8 cellular contexts compared by ENCODE assay signal in the genomic region with DNA sequence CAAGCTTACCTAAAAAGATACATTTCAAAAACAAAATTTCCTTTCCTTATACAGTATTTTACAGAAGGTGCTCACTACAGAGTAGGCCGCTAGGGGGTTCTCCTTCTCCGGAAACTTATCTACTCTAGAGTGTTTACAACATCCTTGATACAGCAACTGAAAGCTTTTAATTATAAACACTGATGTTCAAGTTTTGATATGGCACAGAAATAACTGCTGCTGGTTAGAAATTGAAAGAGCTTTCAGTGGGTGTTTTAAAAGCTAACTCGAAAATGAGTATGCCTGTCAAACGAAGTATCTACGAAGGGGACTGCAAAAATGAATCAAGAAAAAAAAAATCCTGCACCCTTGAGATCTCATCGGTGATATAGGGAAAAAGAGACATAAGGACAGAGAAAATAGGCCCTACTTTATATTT. TPM values are rescaled to one million over a fixed set of nuclear protein-coding genes. Genes with fewer than 3 reads are reported as not detected.
DNase-seq lines count a peak whose midpoint lies in the region; ATAC-seq, FAIRE-seq and TF ChIP-seq lines count a peak whose summit lies in the region.

No MANE protein-coding gene starts in this region.

- peak; percentile 52 for DNase-seq in activated gamma-delta T cell treated with Interleukin-2 at 50 U/mL for 16 hours
- DNase-seq in activated gamma-delta T cell (lab: John Stamatoyannopoulos, UW): no peak
- peak; percentile 42 for DNase-seq in SK-N-DZ (ENCODE audit: low spot score)
- peak; percentile 46 to 79 (median 58) for DNase-seq in K562 (ENCODE audit: extremely low read depth in 1 of 4, low spot score in 3 of 4)
- no peak for DNase-seq in cortex of kidney (lab: John Stamatoyannopoulos, UW)

- H3K27me3 ChIP-seq in KMS-11 (ENCODE audit: insufficient read depth, low read depth) (no peaks in the 10 kb centered on the region), K562 (ENCODE audit: control insufficient read depth in 2 of 2, insufficient read depth in 2 of 2, low read length in 2 of 2) (no peaks in the 10 kb centered on the region), skeletal muscle satellite cell (ENCODE audit: control insufficient read depth, insufficient read depth, low read length) (no peaks in the 10 kb centered on the region)

- TF ChIP-seq CTCF in KMS-11 (conservative IDR thresholded peaks at IDR 0.05; ENCODE audit: low read depth, low read length) (peak; percentile 94), K562 (IDR thresholded peaks at IDR 0.05 in 2 of 3, conservative IDR thresholded peaks at IDR 0.05 in 1 of 3; ENCODE audit: insufficient read depth in 2 of 3, low read depth in 1 of 3, low read length in 3 of 3) (peak; percentile 73 to 91 (median 83))

- TF ChIP-seq EP300 in K562 (IDR thresholded peaks at IDR 0.05; ENCODE audit: low read length): peak; percentile 41; the same call in 1 of the 2 replicates

- H3K27ac ChIP-seq in KMS-11: peak overlapping the region; percentile 45
- peak overlapping the region; percentile 94 for H3K27ac ChIP-seq in K562 (ENCODE audit: extremely low read depth, low read depth, low read length)

- POLR2A ChIA-PET in K562 (lab: Yijun Ruan, JAX): interaction anchor here (0.6 to 9.8 kb wide), 5 partner anchors 10 to 415 kb away, joined by 3 to 104 read pairs (median 23); a partner anchor contains a TSS

- H3K4me2 ChIP-seq in KMS-11: peak overlapping the region; percentile 53
- H3K4me2 ChIP-seq in K562 (ENCODE audit: insufficient read depth, low read length): peak overlapping the region; percentile 99
- H3K4me2 ChIP-seq in skeletal muscle satellite cell (ENCODE audit: low read length): peak overlapping the region; percentile 77

- peak overlapping the region; percentile 90 for H2AFZ ChIP-seq in KMS-11 (ENCODE audit: low read depth)
- peak overlapping the region; percentile 98 for H2AFZ ChIP-seq in K562 (ENCODE audit: low read depth, low read length)

- peak; percentile 35 for FAIRE-seq in K562 (lab: Jason Lieb, UNC)

- H3K9me3 ChIP-seq in K562 (replicated peaks; ENCODE audit: control insufficient read depth, insufficient read depth, low read depth, low read length): no peaks in the 10 kb centered on the region
- no peaks in the 10 kb centered on the region for H3K9me3 ChIP-seq in skeletal muscle satellite cell (replicated peaks; ENCODE audit: low read length)

- H3K4me3 ChIP-seq in KMS-11 (IDR thresholded peaks at IDR 0.05; ENCODE audit: insufficient read depth, low read depth, low read length) (peak overlapping the region; percentile 46), K562 (peak overlapping the region; percentile 92), iPS-11a (ENCODE audit: low read depth, low read length) (peak overlapping the region; percentile 92), skeletal muscle satellite cell (ENCODE audit: low read length) (peak overlapping the region; percentile 91)

- H3K36me3 ChIP-seq in KMS-11 (ENCODE audit: insufficient read depth) (no peaks in the 10 kb centered on the region), K562 (ENCODE audit: control insufficient read depth, insufficient read depth, low read length) (peaks cover 51% of the 10 kb centered on the region), skeletal muscle satellite cell (ENCODE audit: insufficient read depth, low read length) (peaks cover 13% of the 10 kb centered on the region)

- intact Hi-C loops in K562 (cut with micrococcal nuclease): loop anchor here (1.0 to 10.0 kb wide), 2 partner anchors 27 to 595 kb away; a partner anchor contains a TSS

- BruUV-seq in K562 (replicated peaks; lab: Mats Ljungman, UMichigan): no TSS peak

- no peak for TF ChIP-seq POLR2A in K562 (conservative IDR thresholded peaks at IDR 0.05)

- CTCF ChIA-PET in K562 (lab: Yijun Ruan, JAX; ENCODE audit: low intra/inter-chr PET ratio): interaction anchor here (1.2 to 2.3 kb wide), 2 partner anchors 27 to 115 kb away, joined by 3 to 17 read pairs; no protein-coding TSS in a partner anchor

- peak; percentile 51 for ATAC-seq in K562

- 0% methylated on average over 6 of the region's 6 CpGs for WGBS in K562 (ENCODE audit: insufficient coverage, low coverage, missing lambda C conversion rate)

- peaks cover 21% of the 10 kb centered on the region for H3K79me2 ChIP-seq in KMS-11 (ENCODE audit: insufficient read depth, low read depth)
- peaks cover 80% of the 10 kb centered on the region for H3K79me2 ChIP-seq in K562 (ENCODE audit: control insufficient read depth, insufficient read depth, low read length)

- peak; percentile 78 to 79 for TF ChIP-seq RAD21 in K562 (CRISPR knock-in tag; conservative IDR thresholded peaks at IDR 0.05 in 1 of 2, IDR thresholded peaks at IDR 0.05 in 1 of 2)

- H3K9ac ChIP-seq in KMS-11 (peak overlapping the region; percentile 75), K562 (ENCODE audit: insufficient read depth in 1 of 2, low read depth in 2 of 2, low read length in 2 of 2) (peak overlapping the region; percentile 96 to 98), skeletal muscle satellite cell (ENCODE audit: low read depth, low read length) (peak overlapping the region; percentile 97)

- no peaks in the 10 kb centered on the region for H3K9me1 ChIP-seq in K562 (ENCODE audit: control insufficient read depth, insufficient read depth, low read length)

- H3K4me1 ChIP-seq in KMS-11 (ENCODE audit: low read depth, poor library complexity, severe bottlenecking) (peaks cover 36% of the 10 kb centered on the region), K562 (replicated peaks in 1 of 2; ENCODE audit: control insufficient read depth in 2 of 2, insufficient read depth in 2 of 2, low read length in 2 of 2) (peaks cover 14 to 58% of the 10 kb centered on the region in 2 experiments), skeletal muscle satellite cell (ENCODE audit: control insufficient read depth, insufficient read depth, low read length) (peaks cover 15% of the 10 kb centered on the region)

- H4K20me1 ChIP-seq in KMS-11 (ENCODE audit: insufficient read depth): no peaks in the 10 kb centered on the region
- H4K20me1 ChIP-seq in K562 (replicated peaks; ENCODE audit: control insufficient read depth, insufficient read depth, low read length): peaks cover 18% of the 10 kb centered on the region

- in situ Hi-C loops in K562 (cut with MboI): no loop called here

RNA-seq across cellular contexts. Expression of a gene that starts 1.0 kb away (rescaled TPM):
- polyA plus RNA-seq in SK-N-DZ (2014; cell fraction: cytosol; rRNA removed): 8.6 and 9.0 TPM in 2 replicates
- polyA plus RNA-seq in SK-N-DZ (2014; cell fraction: nucleus; rRNA removed): 5.5 and 8.7 TPM in 2 replicates
- total RNA-seq in K562 (2011; cell fraction: chromatin; rRNA removed; ENCODE audit: low replicate concordance): 25.7 and 74.5 TPM in 2 replicates
- total RNA-seq in K562 (2011; cell fraction: nucleolus; rRNA removed): 20.0 and 23.4 TPM in 2 replicates
- total RNA-seq in K562 (2011; cell fraction: nucleoplasm; rRNA removed): 50.4 and 82.5 TPM in 2 replicates
- total RNA-seq in K562 (2014; rRNA removed): 47.5 and 49.8 TPM in 2 replicates
- total RNA-seq in K562 (2014; rRNA removed; fragmentation: Illumina TruSeq; extraction: Trizol): 78.1 and 91.0 TPM in 2 replicates
- 51.8 and 56.0 TPM in 2 replicates for total RNA-seq in K562 (2015; rRNA removed; fragmentation: Illumina TruSeq; extraction: Trizol)
- total RNA-seq in K562 (2021): 61.6 and 61.7 TPM in 2 replicates
- 38.8 and 46.9 TPM in 2 replicates for polyA plus RNA-seq in K562 (2011; rRNA removed)
- polyA plus RNA-seq in K562 (2011; cell fraction: cytosol; rRNA removed): 9.4 and 20.3 TPM in 2 replicates
- 23.5 and 35.3 TPM in 2 replicates for polyA plus RNA-seq in K562 (2011; cell fraction: nucleus; rRNA removed)
- 19.8 and 21.4 TPM in 2 replicates for polyA plus RNA-seq in K562 (2012)
- polyA plus RNA-seq in K562 (2014; fragmentation: Illumina TruSeq; extraction: Trizol): 43.9 and 46.5 TPM in 2 replicates
- polyA plus RNA-seq in K562 (2014; fragmentation: Nextera tagmentation; extraction: Ambion mirVana): 10 to 100 TPM; 18.2 to 24.0 TPM
- polyA plus RNA-seq in K562 (2014; rRNA removed): 27.9 and 28.7 TPM in 2 replicates
- polyA minus RNA-seq in K562 (2011; rRNA and poly(A)+ RNA removed): 61.7 and 76.1 TPM in 2 replicates
- 33.8 and 43.8 TPM in 2 replicates for polyA minus RNA-seq in K562 (2011; cell fraction: cytosol; rRNA and poly(A)+ RNA removed)
- 50.4 and 102 TPM in 2 replicates for polyA minus RNA-seq in K562 (2011; cell fraction: nucleus; rRNA and poly(A)+ RNA removed)
- total RNA-seq in skeletal muscle satellite cell (2012; rRNA removed): 4.6 and 4.8 TPM in 2 replicates

RNA-seq across cellular contexts. Expression of a gene that starts 3.1 kb away (rescaled TPM):
- 1.5 and 1.9 TPM in 2 replicates for polyA plus RNA-seq in SK-N-DZ (2014; cell fraction: cytosol; rRNA removed)
- 1.3 and 3.2 TPM in 2 replicates for polyA plus RNA-seq in SK-N-DZ (2014; cell fraction: nucleus; rRNA removed)
- 29.4 and 45.8 TPM in 2 replicates for total RNA-seq in K562 (2011; cell fraction: chromatin; rRNA removed; ENCODE audit: low replicate concordance)
- total RNA-seq in K562 (2011; cell fraction: nucleolus; rRNA removed): 18.0 and 21.1 TPM in 2 replicates
- total RNA-seq in K562 (2011; cell fraction: nucleoplasm; rRNA removed): 29.2 and 44.5 TPM in 2 replicates
- total RNA-seq in K562 (2014; rRNA removed) (10.5 and 12.3 TPM in 2 replicates), K562 (2014; rRNA removed; fragmentation: Illumina TruSeq; extraction: Trizol) (21.9 and 26.2 TPM in 2 replicates), K562 (2015; rRNA removed; fragmentation: Illumina TruSeq; extraction: Trizol) (17.3 and 17.8 TPM in 2 replicates), K562 (2021) (20.4 and 22.9 TPM in 2 replicates)
- polyA plus RNA-seq in K562 (2011; rRNA removed) (24.1 and 26.0 TPM in 2 replicates), K562 (2014; fragmentation: Illumina TruSeq; extraction: Trizol) (13.5 and 16.4 TPM in 2 replicates), K562 (2014; fragmentation: Nextera tagmentation; extraction: Ambion mirVana) (1 to 10 TPM; 6.9 to 7.6 TPM), K562 (2014; rRNA removed) (11.7 and 11.9 TPM in 2 replicates)
- polyA plus RNA-seq in K562 (2011; cell fraction: cytosol; rRNA removed): 7.4 and 16.5 TPM in 2 replicates
- 45.3 and 52.2 TPM in 2 replicates for polyA plus RNA-seq in K562 (2011; cell fraction: nucleus; rRNA removed)
- polyA plus RNA-seq in K562 (2012): 11.2 and 14.1 TPM in 2 replicates
- 44.6 and 45.6 TPM in 2 replicates for polyA minus RNA-seq in K562 (2011; rRNA and poly(A)+ RNA removed)
- polyA minus RNA-seq in K562 (2011; cell fraction: cytosol; rRNA and poly(A)+ RNA removed): 11.7 and 14.3 TPM in 2 replicates
- 18.3 and 29.3 TPM in 2 replicates for polyA minus RNA-seq in K562 (2011; cell fraction: nucleus; rRNA and poly(A)+ RNA removed)
- total RNA-seq in skeletal muscle satellite cell (2012; rRNA removed): 2.2 and 3.8 TPM in 2 replicates

RNA-seq across cellular contexts. Expression of a gene that starts 17.4 kb away (rescaled TPM):
- polyA plus RNA-seq in SK-N-DZ (2014; cell fraction: cytosol; rRNA removed): not detected in 2 replicates
- polyA plus RNA-seq in SK-N-DZ (2014; cell fraction: nucleus; rRNA removed): not detected in 2 replicates
- total RNA-seq in K562 (2011; cell fraction: chromatin; rRNA removed; ENCODE audit: low replicate concordance): 2.8 and 4.0 TPM in 2 replicates
- 2.5 and 3.0 TPM in 2 replicates for total RNA-seq in K562 (2011; cell fraction: nucleolus; rRNA removed)
- total RNA-seq in K562 (2011; cell fraction: nucleoplasm; rRNA removed): 3.1 and 3.4 TPM in 2 replicates
- total RNA-seq in K562 (2014; rRNA removed): 1.8 TPM in 2 replicates
- total RNA-seq in K562 (2014; rRNA removed; fragmentation: Illumina TruSeq; extraction: Trizol): 0.80 and 0.95 TPM in 2 replicates
- total RNA-seq in K562 (2015; rRNA removed; fragmentation: Illumina TruSeq; extraction: Trizol): 0.80 and 0.87 TPM in 2 replicates
- 2.6 and 2.7 TPM in 2 replicates for total RNA-seq in K562 (2021)
- 1.2 and 2.6 TPM in 2 replicates for polyA plus RNA-seq in K562 (2011; rRNA removed)
- 0.81 and 1.4 TPM in 2 replicates for polyA plus RNA-seq in K562 (2011; cell fraction: cytosol; rRNA removed)
- 2.3 and 5.0 TPM in 2 replicates for polyA plus RNA-seq in K562 (2011; cell fraction: nucleus; rRNA removed)
- polyA plus RNA-seq in K562 (2012): 2.2 and 2.8 TPM in 2 replicates
- polyA plus RNA-seq in K562 (2014; fragmentation: Illumina TruSeq; extraction: Trizol): 3.0 and 3.1 TPM in 2 replicates
- polyA plus RNA-seq in K562 (2014; fragmentation: Nextera tagmentation; extraction: Ambion mirVana): under 1 TPM; 0.62 to 0.69 TPM
- 0.62 and 0.95 TPM in 2 replicates for polyA plus RNA-seq in K562 (2014; rRNA removed)
- 2.6 TPM in 2 replicates for polyA minus RNA-seq in K562 (2011; rRNA and poly(A)+ RNA removed)
- polyA minus RNA-seq in K562 (2011; cell fraction: cytosol; rRNA and poly(A)+ RNA removed): 2.4 and 2.5 TPM in 2 replicates
- polyA minus RNA-seq in K562 (2011; cell fraction: nucleus; rRNA and poly(A)+ RNA removed): 4.4 and 5.2 TPM in 2 replicates
- total RNA-seq in skeletal muscle satellite cell (2012; rRNA removed): not detected in 2 replicates

RNA-seq across cellular contexts. Expression of a gene that starts 38.7 kb away (rescaled TPM):
- polyA plus RNA-seq in SK-N-DZ (2014; cell fraction: cytosol; rRNA removed): not detected in 2 replicates
- 0.07 TPM in 1 of 2 replicates, not detected in the other for polyA plus RNA-seq in SK-N-DZ (2014; cell fraction: nucleus; rRNA removed)
- not detected in 2 replicates for total RNA-seq in K562 (2011; cell fraction: chromatin; rRNA removed; ENCODE audit: low replicate concordance)
- not detected in 2 replicates for total RNA-seq in K562 (2011; cell fraction: nucleolus; rRNA removed)
- total RNA-seq in K562 (2011; cell fraction: nucleoplasm; rRNA removed): not detected in 2 replicates
- total RNA-seq in K562 (2014; rRNA removed) (not detected in 2 replicates), K562 (2014; rRNA removed; fragmentation: Illumina TruSeq; extraction: Trizol) (not detected in 2 replicates), K562 (2015; rRNA removed; fragmentation: Illumina TruSeq; extraction: Trizol) (not detected in 2 replicates), K562 (2021) (not detected in 2 replicates)
- polyA plus RNA-seq in K562 (2011; rRNA removed) (not detected in 2 replicates), K562 (2014; fragmentation: Illumina TruSeq; extraction: Trizol) (not detected in 2 replicates), K562 (2014; fragmentation: Nextera tagmentation; extraction: Ambion mirVana) (not detected), K562 (2014; rRNA removed) (not detected in 2 replicates)
- 0.03 TPM in 1 of 2 replicates, not detected in the other for polyA plus RNA-seq in K562 (2011; cell fraction: cytosol; rRNA removed)
- polyA plus RNA-seq in K562 (2011; cell fraction: nucleus; rRNA removed): not detected in 2 replicates
- polyA plus RNA-seq in K562 (2012): not detected in 2 replicates
- 0.12 TPM in 1 of 2 replicates, not detected in the other for polyA minus RNA-seq in K562 (2011; rRNA and poly(A)+ RNA removed)
- 2.3 and 3.0 TPM in 2 replicates for polyA minus RNA-seq in K562 (2011; cell fraction: cytosol; rRNA and poly(A)+ RNA removed)
- 0.22 and 0.54 TPM in 2 replicates for polyA minus RNA-seq in K562 (2011; cell fraction: nucleus; rRNA and poly(A)+ RNA removed)
- total RNA-seq in skeletal muscle satellite cell (2012; rRNA removed): not detected in 2 replicates

RNA-seq across cellular contexts. Expression of a gene that starts 54.0 kb away (rescaled TPM):
- polyA plus RNA-seq in SK-N-DZ (2014; cell fraction: cytosol; rRNA removed): not detected in 2 replicates
- polyA plus RNA-seq in SK-N-DZ (2014; cell fraction: nucleus; rRNA removed): not detected in 2 replicates
- not detected in 2 replicates for total RNA-seq in K562 (2011; cell fraction: chromatin; rRNA removed; ENCODE audit: low replicate concordance)
- total RNA-seq in K562 (2011; cell fraction: nucleolus; rRNA removed): not detected in 2 replicates
- total RNA-seq in K562 (2011; cell fraction: nucleoplasm; rRNA removed): not detected in 2 replicates
- total RNA-seq in K562 (2014; rRNA removed) (not detected in 2 replicates), K562 (2014; rRNA removed; fragmentation: Illumina TruSeq; extraction: Trizol) (0.10 and 0.15 TPM in 2 replicates), K562 (2015; rRNA removed; fragmentation: Illumina TruSeq; extraction: Trizol) (0.22 and 0.23 TPM in 2 replicates), K562 (2021) (0.18 and 0.47 TPM in 2 replicates)
- polyA plus RNA-seq in K562 (2011; rRNA removed) (0.04 TPM in 1 of 2 replicates, not detected in the other), K562 (2014; fragmentation: Illumina TruSeq; extraction: Trizol) (0.06 and 0.07 TPM in 2 replicates), K562 (2014; fragmentation: Nextera tagmentation; extraction: Ambion mirVana) (under 1 TPM in 1 of 2 experiments, not detected in 1; 0.06 TPM), K562 (2014; rRNA removed) (not detected in 2 replicates)
- polyA plus RNA-seq in K562 (2011; cell fraction: cytosol; rRNA removed): not detected in 2 replicates
- not detected in 2 replicates for polyA plus RNA-seq in K562 (2011; cell fraction: nucleus; rRNA removed)
- polyA plus RNA-seq in K562 (2012): 0.18 and 0.82 TPM in 2 replicates
- not detected in 2 replicates for polyA minus RNA-seq in K562 (2011; rRNA and poly(A)+ RNA removed)
- not detected in 2 replicates for polyA minus RNA-seq in K562 (2011; cell fraction: cytosol; rRNA and poly(A)+ RNA removed)
- polyA minus RNA-seq in K562 (2011; cell fraction: nucleus; rRNA and poly(A)+ RNA removed): not detected in 2 replicates
- not detected in 2 replicates for total RNA-seq in skeletal muscle satellite cell (2012; rRNA removed)

Comparison
In these comparisons a context has a peak if more than half of its experiments do, and no peak if none do; other contexts are left out.
1. DNase-seq: peak in activated gamma-delta T cell treated with Interleukin-2 at 50 U/mL for 16 hours (single experiment), SK-N-DZ (single experiment) and K562 (4 of 4); none in activated gamma-delta T cell (single experiment) and cortex of kidney (single experiment).
2. Peak in every context shown above with its lines, with median percentiles within 50 percentile points of each other: H3K4me2 ChIP-seq, H3K4me3 ChIP-seq and H3K9ac ChIP-seq.